In the genomic region with DNA sequence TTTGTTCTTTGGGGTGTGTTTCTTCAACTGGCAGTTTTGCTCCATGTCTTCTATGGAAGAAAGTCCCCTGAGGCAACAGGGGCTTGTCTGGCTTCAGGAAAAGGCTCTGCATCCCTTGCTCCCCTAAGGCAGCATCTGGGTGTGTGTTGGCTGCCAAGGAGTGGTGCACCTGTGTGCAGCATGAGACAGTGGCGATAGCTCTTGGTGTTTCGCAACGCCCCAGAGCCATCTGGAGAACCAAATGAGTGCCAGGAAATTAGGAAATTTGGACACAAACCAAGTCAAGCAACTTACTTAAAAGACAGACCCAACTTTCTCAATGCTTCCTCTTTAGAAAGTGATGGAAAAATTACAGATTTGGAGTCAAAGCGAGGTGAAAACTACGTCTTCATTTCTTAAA, we compare ENCODE assay signal across 20 cellular contexts.
DNase-seq lines count a peak whose midpoint lies in the region; ATAC-seq and TF ChIP-seq lines count a peak whose summit lies in the region.
"Had no signal": no experiment of that assay in that cellular context is flagged by ENCODE, and none has a peak within 500 bp of the region (broad histone marks: within the 10 kb centered on the region; RNA-seq: fewer than 3 reads in every experiment).

No MANE protein-coding gene starts in this region.

- DNase-seq in NOMO-1 (lab: John Stamatoyannopoulos, UW; ENCODE audit: unreplicated experiment in 2 of 2), result peak; percentile 6 to 31
- DNase-seq in NOMO-1 treated with dmso at 0.1 percent for 144 hours (lab: John Stamatoyannopoulos, UW; ENCODE audit: unreplicated experiment), result no peak
- DNase-seq in NCI-H2196 (lab: John Stamatoyannopoulos, UW; ENCODE audit: unreplicated experiment), result peak; percentile 63
- DNase-seq in choroid plexus epithelial cell (ENCODE audit: low read depth), result peak; percentile 12
- peak; percentile 35 for DNase-seq in skeletal muscle cell (ENCODE audit: low read depth)
- no peak for DNase-seq in GM10248 (ENCODE audit: extremely low spot score)
- no peak for DNase-seq in NCI-H1930 (lab: John Stamatoyannopoulos, UW)
- DNase-seq: activated CD4-positive, alpha-beta T cell treated with anti-CD3 and anti-CD28 coated beads for 36 hours; activated CD8-positive, alpha-beta memory T cell treated with anti-CD3 and anti-CD28 coated beads, Interleukin-2, amount 50 U/mL, for 48 hours; activated naive CD4-positive, alpha-beta T cell; CD4-positive, alpha-beta memory T cell; erythroblast; naive B cell; NCI-H345; testis had no signal

- POLR2A ChIA-PET in GM10248 (lab: Yijun Ruan, JAX), result no interaction called here

- TF ChIP-seq CTCF in choroid plexus epithelial cell (conservative IDR thresholded peaks at IDR 0.05; ENCODE audit: low read depth, low read length) (no peak), GM10248 (IDR thresholded peaks at IDR 0.05; ENCODE audit: control extremely low read depth, extremely low read depth, low read depth, missing control alignments) (no peak)

- CTCF ChIA-PET in GM10248 (lab: Yijun Ruan, JAX), result interaction anchor here (1.6 kb wide), 1 partner anchor 34 kb away, joined by 3 read pairs; no protein-coding TSS in a partner anchor

- ATAC-seq in HG02763 (IDR thresholded peaks at IDR 0.05; ENCODE audit: unreplicated experiment), result no peak
- ATAC-seq: activated CD4-positive, alpha-beta T cell treated with anti-CD3 and anti-CD28 coated beads for 36 hours; left lobe of liver had no signal

- H3K4me3 ChIP-seq in choroid plexus epithelial cell (ENCODE audit: low read depth, low read length), result no peak overlapping the region
- no peak overlapping the region for H3K4me3 ChIP-seq in skeletal muscle cell (ENCODE audit: low read depth, low read length)
- H3K4me3 ChIP-seq: ascending aorta, PC-9, prostate gland, testis had no signal

Comparison
In these comparisons a context has a peak if more than half of its experiments do, and no peak if none do; other contexts are left out.
1. DNase-seq: peak in NOMO-1 (2 of 2), NCI-H2196 (single experiment), choroid plexus epithelial cell (single experiment) and skeletal muscle cell (single experiment); none in NOMO-1 treated with dmso at 0.1 percent for 144 hours (single experiment), GM10248 (single experiment) and NCI-H1930 (0 of 2).